Comparison of ENCODE assay signal across 26 cellular contexts in genomic region chr20:25503946-25504345, GRCh38.
"Had no signal": no experiment of that assay in that cellular context is flagged by ENCODE, and none has a peak within 500 bp of the region (broad histone marks: within the 10 kb centered on the region; RNA-seq: fewer than 3 reads in every experiment).

No MANE protein-coding gene starts in this region.

- H3K9me3 Mint-ChIP-seq: dendritic cell treated with granulocyte-macrophage colony-stimulating factor and Interleukin-4, amounts not matched to agents 40 ng/mL and 50 ng/mL, for 4 days; nephron had no signal

- DNase-seq: colonic mucosa; effector memory CD4-positive, alpha-beta T cell; erythroblast; gastrocnemius medialis; head of caudate nucleus; left lung; mesenchymal stem cell; midbrain; naive thymus-derived CD4-positive, alpha-beta T cell; occipital lobe; stimulated activated CD4-positive, alpha-beta T cell treated with anti-CD3 and anti-CD28 coated beads, Interleukin-12 subunit alpha, Interleukin-12 subunit beta, amount 100 ng/mL, for 4 hours; stimulated activated CD4-positive, alpha-beta T cell treated with anti-CD3 and anti-CD28 coated beads, Interleukin-1b, Interleukin-23, amount 100 ng/mL, for 48 hours; stimulated activated CD4-positive, alpha-beta T cell treated with anti-CD3 and anti-CD28 coated beads, Interleukin-4, amount 100 ng/mL, for 1 hour; stimulated activated CD8-positive, alpha-beta memory T cell treated with anti-CD3 and anti-CD28 coated beads, Interleukin-4, amount 100 ng/mL, for 48 hours; stimulated activated naive CD4-positive, alpha-beta T cell treated with Interleukin-2 at 50 U/mL for 16 hours; stomach; thyroid gland; trophoblast cell had no signal

- H3K4me3 ChIP-seq: colonic mucosa, gastrocnemius medialis, left lung, pancreas, prostate gland, right atrium auricular region, smooth muscle cell, stomach, thyroid gland, vagina had no signal

- H3K27ac ChIP-seq: colonic mucosa, gastrocnemius medialis, left lung, pancreas, prostate gland, right atrium auricular region, stomach, thyroid gland, vagina had no signal

- H3K36me3 ChIP-seq: colonic mucosa, gastrocnemius medialis, left lung, prostate gland had no signal

- H3K27ac Mint-ChIP-seq: dendritic cell treated with granulocyte-macrophage colony-stimulating factor and Interleukin-4, amounts not matched to agents 40 ng/mL and 50 ng/mL, for 4 days; naive thymus-derived CD4-positive, alpha-beta T cell; nephron had no signal

- H3K27me3 Mint-ChIP-seq: naive thymus-derived CD4-positive, alpha-beta T cell had no signal

- ATAC-seq: gastrocnemius medialis; left lung; naive thymus-derived CD4-positive, alpha-beta T cell; pancreas; sciatic nerve had no signal

- H3K4me3 Mint-ChIP-seq: dendritic cell treated with granulocyte-macrophage colony-stimulating factor and Interleukin-4, amounts not matched to agents 40 ng/mL and 50 ng/mL, for 4 days; naive thymus-derived CD4-positive, alpha-beta T cell; nephron had no signal

- H3K4me1 ChIP-seq: colonic mucosa, gastrocnemius medialis, left lung, prostate gland, right atrium auricular region, vagina had no signal

- H3K9me3 ChIP-seq: colonic mucosa, gastrocnemius medialis, left lung, pancreas, prostate gland, right atrium auricular region, stomach, thyroid gland, vagina had no signal

- H3K27me3 ChIP-seq: colonic mucosa, gastrocnemius medialis, left lung, pancreas, right atrium auricular region, stomach, thyroid gland, vagina had no signal

- H3K4me1 Mint-ChIP-seq: naive thymus-derived CD4-positive, alpha-beta T cell; nephron had no signal
